1 cellular context compared by ENCODE assay signal in the genomic region with DNA sequence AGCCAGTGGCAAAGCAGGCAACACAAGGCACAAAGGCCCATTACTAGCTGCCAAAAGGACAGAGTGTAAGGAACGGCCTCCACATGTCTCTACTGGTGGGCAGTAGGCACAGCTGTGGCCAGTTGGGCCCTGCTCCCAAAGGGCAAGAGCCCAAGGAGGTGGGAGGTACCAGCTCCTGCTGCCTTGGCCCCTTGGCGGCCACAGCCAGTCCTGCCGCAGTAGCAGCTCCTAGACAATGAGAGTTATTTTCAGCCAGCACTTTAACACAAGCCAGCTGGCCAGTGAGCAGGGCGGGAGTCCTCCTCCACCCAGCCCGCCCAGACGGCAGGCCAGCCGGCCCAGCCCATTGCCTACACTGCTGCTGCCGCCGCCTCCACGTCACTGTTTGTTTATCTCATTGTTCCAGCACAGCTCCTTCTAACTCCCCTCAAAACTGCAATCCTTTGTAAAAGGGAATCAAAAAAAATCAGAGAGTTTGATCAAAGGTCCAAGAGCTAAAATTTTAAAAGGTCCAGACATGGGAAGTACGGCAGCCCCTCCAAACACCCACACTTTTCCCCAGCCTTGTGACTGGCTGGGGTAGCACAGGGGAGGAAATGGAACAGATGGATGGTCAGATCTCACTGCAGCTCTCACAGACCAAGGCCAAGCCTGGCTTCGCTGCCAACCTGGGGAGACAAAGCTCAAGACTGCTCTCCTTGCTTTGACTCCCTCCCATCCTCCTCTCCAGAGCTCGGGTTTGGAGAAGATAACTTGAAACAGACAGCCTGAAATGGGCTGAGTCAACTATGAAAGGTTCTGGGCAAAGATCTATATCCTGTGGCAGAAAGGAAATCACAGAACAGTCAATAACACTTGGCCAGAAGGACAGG.
TF ChIP-seq lines count a peak whose summit lies in the region.

No MANE protein-coding gene starts in this region.

TF ChIP-seq in K562, 482 proteins besides CTCF, POLR2A, EP300 and RAD21 (continued from another document and continues in another):
- TF ChIP-seq, protein P1, sequence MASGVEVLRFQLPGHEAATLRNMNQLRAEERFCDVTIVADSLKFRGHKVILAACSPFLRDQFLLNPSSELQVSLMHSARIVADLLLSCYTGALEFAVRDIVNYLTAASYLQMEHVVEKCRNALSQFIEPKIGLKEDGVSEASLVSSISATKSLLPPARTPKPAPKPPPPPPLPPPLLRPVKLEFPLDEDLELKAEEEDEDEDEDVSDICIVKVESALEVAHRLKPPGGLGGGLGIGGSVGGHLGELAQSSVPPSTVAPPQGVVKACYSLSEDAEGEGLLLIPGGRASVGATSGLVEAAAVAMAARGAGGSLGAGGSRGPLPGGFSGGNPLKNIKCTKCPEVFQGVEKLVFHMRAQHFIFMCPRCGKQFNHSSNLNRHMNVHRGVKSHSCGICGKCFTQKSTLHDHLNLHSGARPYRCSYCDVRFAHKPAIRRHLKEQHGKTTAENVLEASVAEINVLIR (CRISPR knock-in tag; IDR thresholded peaks at IDR 0.05): no peak
- TF ChIP-seq FIP1L1 (IDR thresholded peaks at IDR 0.05; ENCODE audit: low read depth, low read length, poor library complexity, severe bottlenecking) (no peak), BRCA1 (IDR thresholded peaks at IDR 0.05) (no peak), BRCA1 (CRISPR knock-in tag; IDR thresholded peaks at IDR 0.05) (no peak), BRD4 (IDR thresholded peaks at IDR 0.05) (no peak), ZNF764 (CRISPR knock-in tag; IDR thresholded peaks at IDR 0.05; ENCODE audit: low read depth) (no peak), GABPB1 (CRISPR knock-in tag; IDR thresholded peaks at IDR 0.05) (peak; percentile 29; the same call in 1 of the 2 replicates), ZNF232 (CRISPR knock-in tag; IDR thresholded peaks at IDR 0.05) (no peak), NCOA1 (IDR thresholded peaks at IDR 0.05; ENCODE audit: low read depth) (0 out of 2 replicates have a peak, but pooled peaks have one; percentile 19), FOXM1 (IDR thresholded peaks at IDR 0.05; ENCODE audit: low read depth) (no peak), FOXM1 (CRISPR knock-in tag; IDR thresholded peaks at IDR 0.05; ENCODE audit: low read depth) (no peak), ZNF224 (CRISPR knock-in tag; IDR thresholded peaks at IDR 0.05) (no peak), ZNF24 (IDR thresholded peaks at IDR 0.05) (no peak), ASH1L (IDR thresholded peaks at IDR 0.05; ENCODE audit: borderline replicate concordance, low read depth, partially characterized antibody) (no peak), TARDBP (IDR thresholded peaks at IDR 0.05) (no peak), SAFB (IDR thresholded peaks at IDR 0.05; ENCODE audit: borderline replicate concordance, low read depth, low read length) (no peak), KAT7 (CRISPR knock-in tag; IDR thresholded peaks at IDR 0.05; ENCODE audit: borderline replicate concordance) (no peak), SUPT5H (IDR thresholded peaks at IDR 0.05) (no peak), FOS (IDR thresholded peaks at IDR 0.05; ENCODE audit: extremely low read depth, insufficient read length) (no peak), NFIX (CRISPR knock-in tag; IDR thresholded peaks at IDR 0.05; ENCODE audit: low read depth) (no peak), JUN (IDR thresholded peaks at IDR 0.05; ENCODE audit: borderline replicate concordance, low read depth, low read length) (no peak), JUN (CRISPR knock-in tag; IDR thresholded peaks at IDR 0.05; ENCODE audit: borderline replicate concordance) (no peak), RAD51 (IDR thresholded peaks at IDR 0.05; ENCODE audit: borderline replicate concordance, low read depth) (no peak), CTBP1 (IDR thresholded peaks at IDR 0.05; ENCODE audit: borderline replicate concordance) (peak; percentile 55; the same call in 1 of the 2 replicates), ZNF174 (CRISPR knock-in tag; IDR thresholded peaks at IDR 0.05) (no peak), SIX5 (IDR thresholded peaks at IDR 0.05; ENCODE audit: borderline replicate concordance in 1 of 2, insufficient read depth in 1 of 2, low read depth in 1 of 2, low read length in 2 of 2) (no peak), TBL1XR1 (IDR thresholded peaks at IDR 0.05; ENCODE audit: low read length in 2 of 2) (peak in 1 of 2 experiments; percentile 59; a peak in 2 of 4 replicates), RBM34 (IDR thresholded peaks at IDR 0.05; ENCODE audit: borderline replicate concordance, insufficient read depth, low read length) (no peak), XRCC5 (IDR thresholded peaks at IDR 0.05; ENCODE audit: low read depth, low read length) (no peak)
- TF ChIP-seq, protein P2, sequence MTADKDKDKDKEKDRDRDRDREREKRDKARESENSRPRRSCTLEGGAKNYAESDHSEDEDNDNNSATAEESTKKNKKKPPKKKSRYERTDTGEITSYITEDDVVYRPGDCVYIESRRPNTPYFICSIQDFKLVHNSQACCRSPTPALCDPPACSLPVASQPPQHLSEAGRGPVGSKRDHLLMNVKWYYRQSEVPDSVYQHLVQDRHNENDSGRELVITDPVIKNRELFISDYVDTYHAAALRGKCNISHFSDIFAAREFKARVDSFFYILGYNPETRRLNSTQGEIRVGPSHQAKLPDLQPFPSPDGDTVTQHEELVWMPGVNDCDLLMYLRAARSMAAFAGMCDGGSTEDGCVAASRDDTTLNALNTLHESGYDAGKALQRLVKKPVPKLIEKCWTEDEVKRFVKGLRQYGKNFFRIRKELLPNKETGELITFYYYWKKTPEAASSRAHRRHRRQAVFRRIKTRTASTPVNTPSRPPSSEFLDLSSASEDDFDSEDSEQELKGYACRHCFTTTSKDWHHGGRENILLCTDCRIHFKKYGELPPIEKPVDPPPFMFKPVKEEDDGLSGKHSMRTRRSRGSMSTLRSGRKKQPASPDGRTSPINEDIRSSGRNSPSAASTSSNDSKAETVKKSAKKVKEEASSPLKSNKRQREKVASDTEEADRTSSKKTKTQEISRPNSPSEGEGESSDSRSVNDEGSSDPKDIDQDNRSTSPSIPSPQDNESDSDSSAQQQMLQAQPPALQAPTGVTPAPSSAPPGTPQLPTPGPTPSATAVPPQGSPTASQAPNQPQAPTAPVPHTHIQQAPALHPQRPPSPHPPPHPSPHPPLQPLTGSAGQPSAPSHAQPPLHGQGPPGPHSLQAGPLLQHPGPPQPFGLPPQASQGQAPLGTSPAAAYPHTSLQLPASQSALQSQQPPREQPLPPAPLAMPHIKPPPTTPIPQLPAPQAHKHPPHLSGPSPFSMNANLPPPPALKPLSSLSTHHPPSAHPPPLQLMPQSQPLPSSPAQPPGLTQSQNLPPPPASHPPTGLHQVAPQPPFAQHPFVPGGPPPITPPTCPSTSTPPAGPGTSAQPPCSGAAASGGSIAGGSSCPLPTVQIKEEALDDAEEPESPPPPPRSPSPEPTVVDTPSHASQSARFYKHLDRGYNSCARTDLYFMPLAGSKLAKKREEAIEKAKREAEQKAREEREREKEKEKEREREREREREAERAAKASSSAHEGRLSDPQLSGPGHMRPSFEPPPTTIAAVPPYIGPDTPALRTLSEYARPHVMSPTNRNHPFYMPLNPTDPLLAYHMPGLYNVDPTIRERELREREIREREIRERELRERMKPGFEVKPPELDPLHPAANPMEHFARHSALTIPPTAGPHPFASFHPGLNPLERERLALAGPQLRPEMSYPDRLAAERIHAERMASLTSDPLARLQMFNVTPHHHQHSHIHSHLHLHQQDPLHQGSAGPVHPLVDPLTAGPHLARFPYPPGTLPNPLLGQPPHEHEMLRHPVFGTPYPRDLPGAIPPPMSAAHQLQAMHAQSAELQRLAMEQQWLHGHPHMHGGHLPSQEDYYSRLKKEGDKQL (CRISPR knock-in tag; IDR thresholded peaks at IDR 0.05; ENCODE audit: borderline replicate concordance): no peak
- TF ChIP-seq, protein P3, sequence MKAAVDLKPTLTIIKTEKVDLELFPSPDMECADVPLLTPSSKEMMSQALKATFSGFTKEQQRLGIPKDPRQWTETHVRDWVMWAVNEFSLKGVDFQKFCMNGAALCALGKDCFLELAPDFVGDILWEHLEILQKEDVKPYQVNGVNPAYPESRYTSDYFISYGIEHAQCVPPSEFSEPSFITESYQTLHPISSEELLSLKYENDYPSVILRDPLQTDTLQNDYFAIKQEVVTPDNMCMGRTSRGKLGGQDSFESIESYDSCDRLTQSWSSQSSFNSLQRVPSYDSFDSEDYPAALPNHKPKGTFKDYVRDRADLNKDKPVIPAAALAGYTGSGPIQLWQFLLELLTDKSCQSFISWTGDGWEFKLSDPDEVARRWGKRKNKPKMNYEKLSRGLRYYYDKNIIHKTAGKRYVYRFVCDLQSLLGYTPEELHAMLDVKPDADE (conservative IDR thresholded peaks at IDR 0.05; ENCODE audit: control insufficient read depth, low read depth, low read length): no peak
- TF ChIP-seq, protein P4, sequence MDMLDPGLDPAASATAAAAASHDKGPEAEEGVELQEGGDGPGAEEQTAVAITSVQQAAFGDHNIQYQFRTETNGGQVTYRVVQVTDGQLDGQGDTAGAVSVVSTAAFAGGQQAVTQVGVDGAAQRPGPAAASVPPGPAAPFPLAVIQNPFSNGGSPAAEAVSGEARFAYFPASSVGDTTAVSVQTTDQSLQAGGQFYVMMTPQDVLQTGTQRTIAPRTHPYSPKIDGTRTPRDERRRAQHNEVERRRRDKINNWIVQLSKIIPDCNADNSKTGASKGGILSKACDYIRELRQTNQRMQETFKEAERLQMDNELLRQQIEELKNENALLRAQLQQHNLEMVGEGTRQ (CRISPR knock-in tag; IDR thresholded peaks at IDR 0.05): no peak
- TF ChIP-seq, protein P5, sequence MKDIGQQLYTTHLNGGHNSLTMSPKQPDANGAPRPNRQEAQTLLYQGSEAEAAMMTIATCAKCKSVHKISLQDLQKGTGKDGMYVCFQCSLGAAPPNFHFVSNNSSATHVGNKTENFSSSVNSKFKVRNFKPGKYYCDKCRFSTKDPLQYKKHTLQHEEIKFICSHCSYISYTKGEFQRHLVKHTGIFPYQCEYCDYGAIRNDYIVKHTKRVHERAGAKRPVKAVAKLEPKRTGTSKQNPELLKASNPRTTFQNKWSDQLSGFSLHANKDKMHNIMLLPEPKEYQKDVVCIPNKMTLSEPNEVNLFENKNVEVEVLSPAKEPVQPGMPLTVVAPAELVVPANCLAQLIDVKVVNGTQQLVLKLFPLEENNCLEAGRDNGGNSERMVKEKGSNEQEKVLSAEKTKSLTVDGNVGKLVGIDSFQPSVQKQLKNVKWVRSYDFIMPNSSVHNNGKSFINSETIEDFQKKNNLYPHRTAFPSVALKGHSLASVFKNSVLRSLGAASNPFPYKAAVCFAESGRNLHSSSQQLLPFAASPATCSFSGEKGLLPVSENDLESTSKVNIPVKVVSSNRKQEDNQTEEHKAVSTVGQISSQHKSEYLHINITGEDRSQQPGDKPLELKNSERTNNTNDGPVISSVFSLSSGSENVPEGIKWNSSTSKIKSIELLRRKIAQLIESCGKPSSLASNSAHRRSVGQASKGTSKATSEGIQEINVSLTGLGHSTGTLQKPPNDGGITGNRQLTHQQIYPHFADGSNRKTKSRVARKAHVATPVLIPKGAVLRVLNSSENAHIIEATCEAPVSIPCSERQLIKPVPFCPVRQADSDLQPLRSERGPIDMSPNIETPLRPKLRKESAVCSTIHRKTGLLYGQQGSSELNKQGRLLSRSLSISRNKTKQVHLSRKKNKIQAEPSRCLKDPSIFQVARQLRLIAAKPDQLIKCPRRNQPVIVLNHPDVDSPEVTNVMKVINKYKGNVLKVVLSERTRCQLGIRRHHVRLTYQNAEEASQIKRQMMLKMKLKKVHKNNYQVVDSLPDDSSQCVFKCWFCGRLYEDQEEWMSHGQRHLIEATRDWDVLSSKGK (CRISPR knock-in tag; IDR thresholded peaks at IDR 0.05): no peak
- TF ChIP-seq, protein P6, sequence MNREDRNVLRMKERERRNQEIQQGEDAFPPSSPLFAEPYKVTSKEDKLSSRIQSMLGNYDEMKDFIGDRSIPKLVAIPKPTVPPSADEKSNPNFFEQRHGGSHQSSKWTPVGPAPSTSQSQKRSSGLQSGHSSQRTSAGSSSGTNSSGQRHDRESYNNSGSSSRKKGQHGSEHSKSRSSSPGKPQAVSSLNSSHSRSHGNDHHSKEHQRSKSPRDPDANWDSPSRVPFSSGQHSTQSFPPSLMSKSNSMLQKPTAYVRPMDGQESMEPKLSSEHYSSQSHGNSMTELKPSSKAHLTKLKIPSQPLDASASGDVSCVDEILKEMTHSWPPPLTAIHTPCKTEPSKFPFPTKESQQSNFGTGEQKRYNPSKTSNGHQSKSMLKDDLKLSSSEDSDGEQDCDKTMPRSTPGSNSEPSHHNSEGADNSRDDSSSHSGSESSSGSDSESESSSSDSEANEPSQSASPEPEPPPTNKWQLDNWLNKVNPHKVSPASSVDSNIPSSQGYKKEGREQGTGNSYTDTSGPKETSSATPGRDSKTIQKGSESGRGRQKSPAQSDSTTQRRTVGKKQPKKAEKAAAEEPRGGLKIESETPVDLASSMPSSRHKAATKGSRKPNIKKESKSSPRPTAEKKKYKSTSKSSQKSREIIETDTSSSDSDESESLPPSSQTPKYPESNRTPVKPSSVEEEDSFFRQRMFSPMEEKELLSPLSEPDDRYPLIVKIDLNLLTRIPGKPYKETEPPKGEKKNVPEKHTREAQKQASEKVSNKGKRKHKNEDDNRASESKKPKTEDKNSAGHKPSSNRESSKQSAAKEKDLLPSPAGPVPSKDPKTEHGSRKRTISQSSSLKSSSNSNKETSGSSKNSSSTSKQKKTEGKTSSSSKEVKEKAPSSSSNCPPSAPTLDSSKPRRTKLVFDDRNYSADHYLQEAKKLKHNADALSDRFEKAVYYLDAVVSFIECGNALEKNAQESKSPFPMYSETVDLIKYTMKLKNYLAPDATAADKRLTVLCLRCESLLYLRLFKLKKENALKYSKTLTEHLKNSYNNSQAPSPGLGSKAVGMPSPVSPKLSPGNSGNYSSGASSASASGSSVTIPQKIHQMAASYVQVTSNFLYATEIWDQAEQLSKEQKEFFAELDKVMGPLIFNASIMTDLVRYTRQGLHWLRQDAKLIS (CRISPR knock-in tag; IDR thresholded peaks at IDR 0.05): no peak
- TF ChIP-seq, protein P7, sequence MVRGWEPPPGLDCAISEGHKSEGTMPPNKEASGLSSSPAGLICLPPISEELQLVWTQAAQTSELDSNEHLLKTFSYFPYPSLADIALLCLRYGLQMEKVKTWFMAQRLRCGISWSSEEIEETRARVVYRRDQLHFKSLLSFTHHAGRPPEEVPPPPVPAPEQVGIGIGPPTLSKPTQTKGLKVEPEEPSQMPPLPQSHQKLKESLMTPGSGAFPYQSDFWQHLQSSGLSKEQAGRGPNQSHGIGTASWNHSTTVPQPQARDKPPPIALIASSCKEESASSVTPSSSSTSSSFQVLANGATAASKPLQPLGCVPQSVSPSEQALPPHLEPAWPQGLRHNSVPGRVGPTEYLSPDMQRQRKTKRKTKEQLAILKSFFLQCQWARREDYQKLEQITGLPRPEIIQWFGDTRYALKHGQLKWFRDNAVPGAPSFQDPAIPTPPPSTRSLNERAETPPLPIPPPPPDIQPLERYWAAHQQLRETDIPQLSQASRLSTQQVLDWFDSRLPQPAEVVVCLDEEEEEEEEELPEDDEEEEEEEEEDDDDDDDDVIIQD (CRISPR knock-in tag; IDR thresholded peaks at IDR 0.05): no peak
- TF ChIP-seq, protein P8, sequence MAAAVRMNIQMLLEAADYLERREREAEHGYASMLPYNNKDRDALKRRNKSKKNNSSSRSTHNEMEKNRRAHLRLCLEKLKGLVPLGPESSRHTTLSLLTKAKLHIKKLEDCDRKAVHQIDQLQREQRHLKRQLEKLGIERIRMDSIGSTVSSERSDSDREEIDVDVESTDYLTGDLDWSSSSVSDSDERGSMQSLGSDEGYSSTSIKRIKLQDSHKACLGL (CRISPR knock-in tag; IDR thresholded peaks at IDR 0.05; ENCODE audit: borderline replicate concordance, poor library complexity, severe bottlenecking): no peak
- TF ChIP-seq, protein P9, sequence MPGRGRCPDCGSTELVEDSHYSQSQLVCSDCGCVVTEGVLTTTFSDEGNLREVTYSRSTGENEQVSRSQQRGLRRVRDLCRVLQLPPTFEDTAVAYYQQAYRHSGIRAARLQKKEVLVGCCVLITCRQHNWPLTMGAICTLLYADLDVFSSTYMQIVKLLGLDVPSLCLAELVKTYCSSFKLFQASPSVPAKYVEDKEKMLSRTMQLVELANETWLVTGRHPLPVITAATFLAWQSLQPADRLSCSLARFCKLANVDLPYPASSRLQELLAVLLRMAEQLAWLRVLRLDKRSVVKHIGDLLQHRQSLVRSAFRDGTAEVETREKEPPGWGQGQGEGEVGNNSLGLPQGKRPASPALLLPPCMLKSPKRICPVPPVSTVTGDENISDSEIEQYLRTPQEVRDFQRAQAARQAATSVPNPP (IDR thresholded peaks at IDR 0.05; ENCODE audit: borderline replicate concordance, insufficient read depth, insufficient read length): no peak
